In genomic region chr11:68050371-68050841, GRCh38 we compare ENCODE assay signal across 1 cellular context.
TF ChIP-seq lines count a peak whose summit lies in the region.

No MANE protein-coding gene starts in this region.

TF ChIP-seq in H1, 55 proteins besides CTCF, POLR2A, EP300 and RAD21:
- no peak for TF ChIP-seq TEAD4 (IDR thresholded peaks at IDR 0.05; ENCODE audit: low read depth, low read length)
- no peak for TF ChIP-seq GTF2F1 (IDR thresholded peaks at IDR 0.05; ENCODE audit: borderline replicate concordance, low read depth, low read length)
- TF ChIP-seq TAF1 (IDR thresholded peaks at IDR 0.05; ENCODE audit: low read depth, low read length): no peak
- no peak for TF ChIP-seq CHD1 (IDR thresholded peaks at IDR 0.05; ENCODE audit: low read depth, low read length)
- no peak for TF ChIP-seq TBP (IDR thresholded peaks at IDR 0.05; ENCODE audit: low read depth, low read length)
- no peak for TF ChIP-seq MAFK (IDR thresholded peaks at IDR 0.05; ENCODE audit: low read depth, low read length)
- TF ChIP-seq PHF8 (conservative IDR thresholded peaks at IDR 0.05; ENCODE audit: low read depth, low read length): no peak
- TF ChIP-seq SAP30 (IDR thresholded peaks at IDR 0.05; ENCODE audit: insufficient read depth, insufficient replicate concordance, low read length): no peak
- TF ChIP-seq USF2 (IDR thresholded peaks at IDR 0.05; ENCODE audit: low read length): no peak
- no peak for TF ChIP-seq CTBP2 (IDR thresholded peaks at IDR 0.05; ENCODE audit: borderline replicate concordance, insufficient read depth, insufficient read length, low read length)
- no peak for TF ChIP-seq BRCA1 (IDR thresholded peaks at IDR 0.05; ENCODE audit: low read depth, low read length)
- TF ChIP-seq SIN3A (conservative IDR thresholded peaks at IDR 0.05 in 1 of 2, IDR thresholded peaks at IDR 0.05 in 1 of 2; ENCODE audit: low read depth in 1 of 2, low read length in 2 of 2): no peak
- TF ChIP-seq SUZ12 (IDR thresholded peaks at IDR 0.05; ENCODE audit: low read length): no peak
- no peak for TF ChIP-seq SRF (IDR thresholded peaks at IDR 0.05; ENCODE audit: low read depth, low read length)
- TF ChIP-seq CEBPB (IDR thresholded peaks at IDR 0.05; ENCODE audit: low read depth, low read length): no peak
- no peak for TF ChIP-seq YY1 (IDR thresholded peaks at IDR 0.05; ENCODE audit: low read depth, low read length)
